1 cellular context compared by ENCODE assay signal in the genomic region with DNA sequence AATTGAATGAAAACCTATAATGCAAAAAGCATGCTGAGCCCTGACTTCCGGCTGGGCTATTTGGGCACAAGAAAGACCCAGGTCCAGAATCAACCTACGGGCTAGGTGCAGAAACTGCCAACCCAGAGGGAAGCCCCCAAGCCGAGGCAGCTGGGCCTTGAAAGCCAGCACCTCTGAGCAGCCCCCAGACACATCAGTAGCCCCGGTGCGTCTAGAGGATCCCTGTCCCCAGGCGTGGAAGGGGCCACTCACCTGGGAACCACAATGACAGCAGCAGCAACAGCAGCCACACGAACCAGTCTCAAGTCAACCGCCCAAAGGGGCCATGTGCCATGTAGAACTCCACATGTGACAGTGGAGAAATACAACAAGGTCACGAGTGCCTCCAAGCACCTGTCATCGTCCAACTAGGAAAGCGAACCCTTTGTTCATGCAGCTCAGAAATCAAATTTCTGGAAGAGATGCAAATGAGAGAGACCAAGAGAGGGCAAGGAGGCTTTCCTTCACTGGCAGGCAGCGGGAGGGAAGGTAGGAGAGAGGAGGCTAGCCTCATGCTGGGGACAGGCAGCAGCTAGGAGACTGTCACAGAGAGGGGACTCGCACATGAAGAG.
TF ChIP-seq lines count a peak whose summit lies in the region.

No MANE protein-coding gene starts in this region.

TF ChIP-seq in HCT116, 20 proteins besides CTCF, POLR2A, EP300 and RAD21:
- TF ChIP-seq EZH2 (IDR thresholded peaks at IDR 0.05) (no peak), EGR1 (IDR thresholded peaks at IDR 0.05; ENCODE audit: low read depth) (no peak), ZFX (IDR thresholded peaks at IDR 0.05) (no peak), SP1 (IDR thresholded peaks at IDR 0.05; ENCODE audit: low read depth) (no peak), TCF7L2 (IDR thresholded peaks at IDR 0.05; ENCODE audit: borderline replicate concordance, extremely low read depth, insufficient read depth, insufficient read length) (no peak), ZNF274 (IDR thresholded peaks at IDR 0.05; ENCODE audit: low read depth, low read length) (no peak), JUND (IDR thresholded peaks at IDR 0.05) (no peak), EZH2phosphoT487 (IDR thresholded peaks at IDR 0.05; ENCODE audit: borderline replicate concordance) (no peak), CBX3 (IDR thresholded peaks at IDR 0.05; ENCODE audit: low read depth) (no peak), SRF (IDR thresholded peaks at IDR 0.05; ENCODE audit: low read depth) (no peak), YY1 (IDR thresholded peaks at IDR 0.05; ENCODE audit: extremely low read depth, insufficient replicate concordance, low read depth, low read length) (no peak), ELF1 (IDR thresholded peaks at IDR 0.05; ENCODE audit: borderline replicate concordance, low read depth) (no peak), SIN3A (IDR thresholded peaks at IDR 0.05; ENCODE audit: low read depth) (no peak), FOSL1 (IDR thresholded peaks at IDR 0.05; ENCODE audit: low read depth) (no peak)
- TF ChIP-seq, protein P1, sequence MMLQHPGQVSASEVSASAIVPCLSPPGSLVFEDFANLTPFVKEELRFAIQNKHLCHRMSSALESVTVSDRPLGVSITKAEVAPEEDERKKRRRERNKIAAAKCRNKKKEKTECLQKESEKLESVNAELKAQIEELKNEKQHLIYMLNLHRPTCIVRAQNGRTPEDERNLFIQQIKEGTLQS (IDR thresholded peaks at IDR 0.05), result no peak
- TF ChIP-seq, protein P2, sequence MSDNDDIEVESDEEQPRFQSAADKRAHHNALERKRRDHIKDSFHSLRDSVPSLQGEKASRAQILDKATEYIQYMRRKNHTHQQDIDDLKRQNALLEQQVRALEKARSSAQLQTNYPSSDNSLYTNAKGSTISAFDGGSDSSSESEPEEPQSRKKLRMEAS (IDR thresholded peaks at IDR 0.05), result no peak
- TF ChIP-seq, protein P3, sequence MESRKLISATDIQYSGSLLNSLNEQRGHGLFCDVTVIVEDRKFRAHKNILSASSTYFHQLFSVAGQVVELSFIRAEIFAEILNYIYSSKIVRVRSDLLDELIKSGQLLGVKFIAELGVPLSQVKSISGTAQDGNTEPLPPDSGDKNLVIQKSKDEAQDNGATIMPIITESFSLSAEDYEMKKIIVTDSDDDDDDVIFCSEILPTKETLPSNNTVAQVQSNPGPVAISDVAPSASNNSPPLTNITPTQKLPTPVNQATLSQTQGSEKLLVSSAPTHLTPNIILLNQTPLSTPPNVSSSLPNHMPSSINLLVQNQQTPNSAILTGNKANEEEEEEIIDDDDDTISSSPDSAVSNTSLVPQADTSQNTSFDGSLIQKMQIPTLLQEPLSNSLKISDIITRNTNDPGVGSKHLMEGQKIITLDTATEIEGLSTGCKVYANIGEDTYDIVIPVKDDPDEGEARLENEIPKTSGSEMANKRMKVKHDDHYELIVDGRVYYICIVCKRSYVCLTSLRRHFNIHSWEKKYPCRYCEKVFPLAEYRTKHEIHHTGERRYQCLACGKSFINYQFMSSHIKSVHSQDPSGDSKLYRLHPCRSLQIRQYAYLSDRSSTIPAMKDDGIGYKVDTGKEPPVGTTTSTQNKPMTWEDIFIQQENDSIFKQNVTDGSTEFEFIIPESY (IDR thresholded peaks at IDR 0.05; ENCODE audit: extremely low read depth, insufficient replicate concordance, low read length), result no peak
